Comparison of ENCODE assay signal across 1 cellular context in genomic region chr7:140062118-140062527, GRCh38.
TF ChIP-seq lines count a peak whose summit lies in the region.

No MANE protein-coding gene starts in this region.

TF ChIP-seq in SK-N-SH, 30 proteins besides CTCF, POLR2A, EP300 and RAD21 (continued from another document):
- TF ChIP-seq TEAD4 (IDR thresholded peaks at IDR 0.05; ENCODE audit: borderline replicate concordance, insufficient read depth) (no peak), MAX (IDR thresholded peaks at IDR 0.05; ENCODE audit: low read depth) (no peak), SIN3A (IDR thresholded peaks at IDR 0.05; ENCODE audit: borderline replicate concordance, low read depth, low read length) (no peak), USF2 (IDR thresholded peaks at IDR 0.05; ENCODE audit: borderline replicate concordance, low read depth, low read length) (no peak), NFIC (IDR thresholded peaks at IDR 0.05; ENCODE audit: borderline replicate concordance) (no peak), POLR2AphosphoS5 (IDR thresholded peaks at IDR 0.05; ENCODE audit: low read depth, low read length) (no peak), MEF2A (IDR thresholded peaks at IDR 0.05; ENCODE audit: borderline replicate concordance, low read depth) (no peak), IRF3 (IDR thresholded peaks at IDR 0.05; ENCODE audit: low read depth, low read length) (no peak), REST (IDR thresholded peaks at IDR 0.05; ENCODE audit: low read depth, low read length) (no peak), NRF1 (IDR thresholded peaks at IDR 0.05; ENCODE audit: low read depth, low read length) (no peak)
